ENCODE assay signal across 34 cellular contexts in genomic region chr15:42335074-42335473, GRCh38.
"Had no signal": no experiment of that assay in that cellular context is flagged by ENCODE, and none has a peak within 500 bp of the region (broad histone marks: within the 10 kb centered on the region; RNA-seq: fewer than 3 reads in every experiment).

No MANE protein-coding gene starts in this region.

- DNase-seq: Karpas-422, Kasumi-1, MG63, MM.1S, MV-4-11, NCI-H1048, NCI-H1092, NCI-H1092 treated with DMSO at 0.1 percent for 48 hours, NCI-H1105, NCI-H1105 treated with DMSO at 0.1 percent for 48 hours, NCI-H1417, NCI-H1417 treated with DMSO at 0.1 percent for 48 hours, NCI-H1436, NCI-H1436 treated with DMSO at 0.1 percent for 48 hours, NCI-H146, NCI-H1694, NCI-H1694 treated with DMSO at 0.1 percent for 48 hours, NCI-H187, NCI-H187 treated with DMSO at 0.1 percent for 48 hours, NCI-H1930, NCI-H2029, NCI-H2029 treated with DMSO at 0.1 percent for 48 hours, NCI-H2081, NCI-H2081 treated with DMSO at 0.1 percent for 48 hours, NCI-H2107, NCI-H2171, NCI-H2171 treated with DMSO at 0.1 percent for 48 hours, NCI-H2227 treated with DMSO at 0.1 percent for 48 hours, NCI-H226, NCI-H345, NCI-H446, NCI-H446 treated with DMSO at 0.1 percent for 48 hours, NCI-H510A, NCI-H510A treated with DMSO at 0.1 percent for 48 hours had no signal

- H3K4me3 ChIP-seq: MG63 had no signal

- H3K27me3 ChIP-seq: MG63 had no signal

- H3K36me3 ChIP-seq: MG63 had no signal
